37 cellular contexts compared by ENCODE assay signal in the genomic region with DNA sequence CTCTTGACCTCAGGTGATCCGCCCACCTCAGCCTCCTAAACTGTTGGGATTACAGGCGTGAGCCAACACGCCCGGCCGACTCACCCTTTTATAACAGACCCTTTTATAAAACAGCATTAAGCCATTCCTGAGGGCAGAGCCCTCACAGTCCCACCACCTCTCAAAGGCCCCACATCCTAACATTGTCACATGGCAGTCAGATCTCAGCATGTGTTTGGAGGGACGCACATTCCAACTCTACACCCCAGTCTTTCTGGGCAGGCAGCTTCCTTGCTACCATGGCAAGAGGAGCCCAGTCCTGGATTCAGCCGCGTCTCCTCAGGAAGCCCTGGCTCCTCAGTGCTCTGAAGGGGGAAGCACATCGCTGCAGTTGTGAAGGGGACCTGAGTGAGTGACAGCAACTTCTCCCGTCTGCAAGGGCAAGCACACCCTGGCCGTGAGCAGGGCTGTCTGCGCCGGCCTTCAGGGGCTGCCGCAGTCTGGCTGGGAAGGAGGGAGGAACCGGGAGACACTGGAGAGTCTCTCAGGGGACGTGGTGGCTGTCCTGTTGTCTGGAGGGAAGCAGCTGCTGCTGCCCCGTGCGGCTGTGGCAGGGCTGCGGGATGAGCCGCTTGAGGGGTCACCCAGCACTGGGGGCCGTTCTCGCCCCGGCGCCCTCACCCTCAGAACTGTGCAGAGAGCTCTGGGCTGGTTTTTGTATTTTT. TPM values are rescaled to one million over a fixed set of nuclear protein-coding genes. Genes with fewer than 3 reads are reported as not detected.
A peak's percentile ranks its signal among the peaks of the same experiment; 100 is the strongest.
DNase-seq lines count a peak whose midpoint lies in the region; ATAC-seq and TF ChIP-seq lines count a peak whose summit lies in the region.
"Had no signal": no experiment of that assay in that cellular context is flagged by ENCODE, and none has a peak within 500 bp of the region (broad histone marks: within the 10 kb centered on the region; RNA-seq: fewer than 3 reads in every experiment).

No MANE protein-coding gene starts in this region.

- H2BK12ac ChIP-seq in H9 (ENCODE audit: insufficient read length, low read depth, low read length), result no peak overlapping the region

- no peak overlapping the region for H3K9ac ChIP-seq in H9 (ENCODE audit: extremely low read depth, insufficient read length, low read length)
- peak overlapping the region; percentile 18 for H3K9ac ChIP-seq in NT2/D1 (ENCODE audit: insufficient read length, low read depth)
- H3K9ac ChIP-seq: KMS-11 had no signal

- H2AFZ ChIP-seq in H9 (ENCODE audit: low read length), result no peak overlapping the region

- H3K27me3 Mint-ChIP-seq in H9 (ENCODE audit: low read depth) (no peaks in the 10 kb centered on the region), glutamatergic neuron (ENCODE audit: unreplicated experiment) (no peaks in the 10 kb centered on the region)
- H3K27me3 Mint-ChIP-seq: activated naive CD8-positive, alpha-beta T cell treated with anti-CD3 and anti-CD28 coated beads for 36 hours had no signal

- intact Hi-C loops in upper lobe of right lung (cut with DNase I), result no loop called here

- no peaks in the 10 kb centered on the region for H3K9me3 ChIP-seq in H9 (ENCODE audit: control insufficient read depth, low read depth, low read length)
- H3K9me3 ChIP-seq in NT2/D1 (ENCODE audit: insufficient read depth, low read length), result no peaks in the 10 kb centered on the region
- H3K9me3 ChIP-seq in upper lobe of right lung, result no peaks in the 10 kb centered on the region
- H3K9me3 ChIP-seq: colonic mucosa, lower lobe of right lung, mucosa of descending colon, Peyer's patch, SJCRH30, spleen had no signal

- H4K8ac ChIP-seq in H9 (replicated peaks; ENCODE audit: insufficient read length, low read depth, low read length), result no peak overlapping the region

- no peak overlapping the region for H2AK5ac ChIP-seq in H9 (ENCODE audit: insufficient read length, low read length)

- ATAC-seq in HG02678 (IDR thresholded peaks at IDR 0.05; ENCODE audit: unreplicated experiment) (no peak), HG02763 (IDR thresholded peaks at IDR 0.05; ENCODE audit: unreplicated experiment) (no peak), upper lobe of right lung (no peak)
- ATAC-seq: activated CD8-positive, alpha-beta T cell treated with anti-CD3 and anti-CD28 coated beads, Interleukin-2, amount 10 ng/mL, durations not matched to agents 7 days and 5 days; lower lobe of right lung; right cardiac atrium had no signal

- H2BK20ac ChIP-seq in H9 (ENCODE audit: low read depth, low read length, poor library complexity, severe bottlenecking), result no peak overlapping the region

- H2BK120ac ChIP-seq in H9 (ENCODE audit: low read depth, low read length, poor library complexity, severe bottlenecking), result no peak overlapping the region

- H3K36me3 Mint-ChIP-seq in H9 (ENCODE audit: insufficient read depth in 1 of 3, low read depth in 3 of 3) (peaks cover 0 to 28% (median 10%) of the 10 kb centered on the region in 3 experiments; a peak in 5 of 7 replicates), glutamatergic neuron (ENCODE audit: unreplicated experiment) (peaks cover 7% of the 10 kb centered on the region)

- H2BK5ac ChIP-seq in H9 (ENCODE audit: insufficient read length, low read length), result no peak overlapping the region

- H3K27ac ChIP-seq in H9 (ENCODE audit: insufficient read length, low read depth, low read length), result no peak overlapping the region
- H3K27ac ChIP-seq in upper lobe of right lung, result no peak overlapping the region
- H3K27ac ChIP-seq: colonic mucosa, KMS-11, lower lobe of right lung, Peyer's patch, SJCRH30, spleen had no signal

- H3K27me3 ChIP-seq in H9 (ENCODE audit: insufficient read depth, low read length) (no peaks in the 10 kb centered on the region), NT2/D1 (ENCODE audit: insufficient read depth, insufficient read length) (no peaks in the 10 kb centered on the region), upper lobe of right lung (no peaks in the 10 kb centered on the region)
- H3K27me3 ChIP-seq: colonic mucosa, Peyer's patch, SJCRH30, spleen had no signal

- no peak overlapping the region for H3T11ph ChIP-seq in H9 (ENCODE audit: low read length)

- no peak overlapping the region for H3K14ac ChIP-seq in H9 (ENCODE audit: insufficient read depth, low read length)

- H3K27ac Mint-ChIP-seq in H9 (peak overlapping the region; percentile 21 to 90 (median 49); a peak in 5 of 7 replicates), glutamatergic neuron (ENCODE audit: unreplicated experiment) (peak overlapping the region; percentile 78)
- H3K27ac Mint-ChIP-seq: activated CD8-positive, alpha-beta T cell treated with anti-CD3 and anti-CD28 coated beads, Interleukin-2, amount 10 ng/mL, durations not matched to agents 7 days and 5 days; activated naive CD8-positive, alpha-beta T cell treated with anti-CD3 and anti-CD28 coated beads for 36 hours; nephron had no signal

- H3K4me3 Mint-ChIP-seq in H9 (no peak overlapping the region), glutamatergic neuron (ENCODE audit: unreplicated experiment) (peak overlapping the region; percentile 65)
- H3K4me3 Mint-ChIP-seq: activated CD8-positive, alpha-beta T cell treated with anti-CD3 and anti-CD28 coated beads, Interleukin-2, amount 10 ng/mL, durations not matched to agents 7 days and 5 days; activated naive CD8-positive, alpha-beta T cell treated with anti-CD3 and anti-CD28 coated beads for 36 hours; nephron had no signal

- H3K56ac ChIP-seq in H9 (ENCODE audit: insufficient read length, low read depth, low read length), result no peak overlapping the region

- H3K79me1 ChIP-seq in H9 (ENCODE audit: insufficient read depth, low read depth, low read length, poor library complexity, severe bottlenecking), result peaks cover 5% of the 10 kb centered on the region

- H3K9me3 Mint-ChIP-seq in H9 (no peaks in the 10 kb centered on the region), glutamatergic neuron (ENCODE audit: unreplicated experiment) (peaks cover 1% of the 10 kb centered on the region)
- H3K9me3 Mint-ChIP-seq: activated naive CD8-positive, alpha-beta T cell treated with anti-CD3 and anti-CD28 coated beads for 36 hours; nephron had no signal

- DNase-seq in H9 (no peak), NT2/D1 (ENCODE audit: low read depth, low spot score) (no peak), glutamatergic neuron (peak; percentile 64), retina (peak; percentile 69), HCEC 1CT (no peak), upper lobe of right lung (no peak)
- DNase-seq: activated CD4-positive, CD25-positive, alpha-beta regulatory T cell treated with anti-CD3 and anti-CD28 coated beads, Interleukin-2, amount 50 U/mL, for 72 hours; activated CD8-positive, alpha-beta T cell treated with anti-CD3 and anti-CD28 coated beads, Interleukin-2, amount 10 ng/mL, durations not matched to agents 7 days and 5 days; activated effector memory CD4-positive, alpha-beta T cell treated with Interleukin-2 at 50 U/mL for 16 hours; activated naive CD8-positive, alpha-beta T cell treated with anti-CD3 and anti-CD28 coated beads for 36 hours; aorta; C1 segment of cervical spinal cord; Calu3; colonic mucosa; DMS79 treated with DMSO at 0.1 percent for 48 hours; effector memory CD4-positive, alpha-beta T cell; erythroblast; head of caudate nucleus; lower lobe of right lung; MM.1S; mucosa of descending colon; NCI-H1436 treated with DMSO at 0.1 percent for 48 hours; NCI-H2171 treated with DMSO at 0.1 percent for 48 hours; NCI-H526; NK-92 treated with Interleukin-12 subunit alpha and Interleukin-12 subunit beta, amount 100 ng/mL, for 24 hours; Peyer's patch; spleen; stimulated activated CD4-positive, alpha-beta T cell treated with anti-CD3 and anti-CD28 coated beads, Interleukin-2, amount 100 ng/mL, for 48 hours; T-helper 1 cell had no signal

- no peak overlapping the region for H3K18ac ChIP-seq in H9 (ENCODE audit: insufficient read length, low read depth, low read length)

- H3K4me2 ChIP-seq in H9 (ENCODE audit: insufficient read depth, insufficient read length, low read length), result no peak overlapping the region
- H3K4me2 ChIP-seq: KMS-11 had no signal

- H2BK15ac ChIP-seq in H9 (ENCODE audit: low read depth, low read length), result no peak overlapping the region

- no peak overlapping the region for H3K4ac ChIP-seq in H9 (ENCODE audit: low read depth, low read length)

- peaks cover 7 to 8% of the 10 kb centered on the region in 2 experiments for H3K4me1 Mint-ChIP-seq in H9
- peaks cover 13% of the 10 kb centered on the region for H3K4me1 Mint-ChIP-seq in glutamatergic neuron (ENCODE audit: low read depth, unreplicated experiment)

- peaks cover 2% of the 10 kb centered on the region; the same call in 1 of the 2 replicates for H3K79me2 ChIP-seq in H9 (ENCODE audit: insufficient read depth, low read length)

- H4K20me1 ChIP-seq in H9 (ENCODE audit: control insufficient read depth, insufficient read depth, insufficient read length), result no peaks in the 10 kb centered on the region

- H4K91ac ChIP-seq in H9 (ENCODE audit: insufficient read length, low read depth, low read length), result no peak overlapping the region

- no peak overlapping the region for H3K23ac ChIP-seq in H9 (ENCODE audit: insufficient read length, low read depth, low read length)

- WGBS in H9 (ENCODE audit: extremely low coverage, insufficient read length, low lambda C conversion rate), result no CpG with 5 or more reads among the region's 24 CpGs

- H4K5ac ChIP-seq in H9 (ENCODE audit: insufficient read length, low read depth, low read length), result no peak overlapping the region

- no peak for TF ChIP-seq CTCF in H9 (conservative IDR thresholded peaks at IDR 0.05)
- TF ChIP-seq CTCF in glutamatergic neuron (IDR thresholded peaks at IDR 0.05; ENCODE audit: partially characterized antibody, unreplicated experiment), result no peak
- no peak for TF ChIP-seq CTCF in upper lobe of right lung (IDR thresholded peaks at IDR 0.05)

- H3K23me2 ChIP-seq in H9 (ENCODE audit: insufficient read length, low read depth, low read length, poor library complexity, severe bottlenecking), result no peaks in the 10 kb centered on the region

- H3K4me1 ChIP-seq in H9 (ENCODE audit: insufficient read depth, low read length) (no peaks in the 10 kb centered on the region), NT2/D1 (ENCODE audit: insufficient read depth, insufficient read length) (peaks cover 10% of the 10 kb centered on the region), upper lobe of right lung (no peaks in the 10 kb centered on the region)
- H3K4me1 ChIP-seq: colonic mucosa, Peyer's patch, SJCRH30 had no signal

- H3K4me3 ChIP-seq in NT2/D1 (ENCODE audit: insufficient read length, low read depth) (no peak overlapping the region), upper lobe of right lung (no peak overlapping the region)
- H3K4me3 ChIP-seq: colonic mucosa, lower lobe of right lung, mucosa of descending colon, Peyer's patch, SJCRH30, spleen had no signal

- H3K36me3 ChIP-seq in NT2/D1 (ENCODE audit: insufficient read depth, insufficient read length, low read length) (peaks cover 16% of the 10 kb centered on the region), upper lobe of right lung (peaks cover 28% of the 10 kb centered on the region)
- H3K36me3 ChIP-seq: colonic mucosa had no signal

RNA-seq across cellular contexts. Expression of gene OSBPL2, which starts 15.9 kb away (rescaled TPM):
- total RNA-seq in H9 (2021) (42.9 and 47.3 TPM in 2 replicates), glutamatergic neuron (ENCODE audit: unreplicated experiment) (42.6 TPM), upper lobe of right lung (52.3 TPM)

RNA-seq across cellular contexts. Expression of gene HRH3, which starts 34.1 kb away (rescaled TPM):
- total RNA-seq in H9 (2021), result 1.8 and 1.9 TPM in 2 replicates
- total RNA-seq in glutamatergic neuron (ENCODE audit: unreplicated experiment), result 13.7 TPM
- total RNA-seq in upper lobe of right lung, result not detected
- total RNA-seq: activated CD8-positive, alpha-beta T cell treated with anti-CD3 and anti-CD28 coated beads, Interleukin-2, amount 10 ng/mL, durations not matched to agents 7 days and 5 days; activated naive CD8-positive, alpha-beta T cell treated with anti-CD3 and anti-CD28 coated beads for 36 hours; aorta; Calu3; colonic mucosa; HT1080; kidney epithelial cell; lower lobe of right lung; right cardiac atrium; SJCRH30; spleen had no signal

RNA-seq across cellular contexts. Expression of gene ADRM1, which starts 48.6 kb away (rescaled TPM):
- total RNA-seq in H9 (2021) (153 and 154 TPM in 2 replicates), glutamatergic neuron (ENCODE audit: unreplicated experiment) (74.8 TPM), upper lobe of right lung (73.4 TPM)

Comparison
In these comparisons a context has a peak if more than half of its experiments do, and no peak if none do; other contexts are left out.
1. DNase-seq: peak in glutamatergic neuron (single experiment) and retina (single experiment); none in H9 (single experiment), NT2/D1 (single experiment), HCEC 1CT (single experiment) and upper lobe of right lung (single experiment).